In genomic region chr3:34178415-34178814, GRCh38 we compare ENCODE assay signal across 29 cellular contexts.
DNase-seq lines count a peak whose midpoint lies in the region; ATAC-seq and TF ChIP-seq lines count a peak whose summit lies in the region.
"Had no signal": no experiment of that assay in that cellular context is flagged by ENCODE, and none has a peak within 500 bp of the region (broad histone marks: within the 10 kb centered on the region; RNA-seq: fewer than 3 reads in every experiment).

No MANE protein-coding gene starts in this region.

- H3K27me3 Mint-ChIP-seq in osteocyte (ENCODE audit: unreplicated experiment) = no peaks in the 10 kb centered on the region
- peaks cover 4% of the 10 kb centered on the region for H3K27me3 Mint-ChIP-seq in CD4-positive, alpha-beta T cell
- H3K27me3 Mint-ChIP-seq: activated CD4-positive, alpha-beta memory T cell treated with anti-CD3 and anti-CD28 coated beads, Interleukin-2, amount 10 ng/mL, durations not matched to agents 7 days and 5 days; dendritic cell treated with granulocyte-macrophage colony-stimulating factor and Interleukin-4, amounts not matched to agents 40 ng/mL and 50 ng/mL, for 4 days had no signal

- CTCF ChIA-PET in CD4-positive, alpha-beta T cell (lab: Charles Lee) = no interaction called here

- peak overlapping the region; percentile 59 for H3K4me3 Mint-ChIP-seq in osteocyte (ENCODE audit: unreplicated experiment)
- no peak overlapping the region for H3K4me3 Mint-ChIP-seq in CD4-positive, alpha-beta T cell
- H3K4me3 Mint-ChIP-seq: activated CD4-positive, alpha-beta memory T cell treated with anti-CD3 and anti-CD28 coated beads, Interleukin-2, amount 10 ng/mL, durations not matched to agents 7 days and 5 days; activated naive CD8-positive, alpha-beta T cell treated with anti-CD3 and anti-CD28 coated beads for 36 hours; dendritic cell treated with granulocyte-macrophage colony-stimulating factor and Interleukin-4, amounts not matched to agents 40 ng/mL and 50 ng/mL, for 4 days; HFFc6; naive B cell; T-helper 2 cell treated with Interferon-gamma antibody and Interleukin-4, amounts not matched to agents 5 μg/mL and 100 μg/mL, for 36 hours; WTC11 had no signal

- TF ChIP-seq CTCF in osteocyte (IDR thresholded peaks at IDR 0.05) = no peak
- no peak for TF ChIP-seq CTCF in CD4-positive, alpha-beta T cell (IDR thresholded peaks at IDR 0.05)

- ATAC-seq in GM19023 (IDR thresholded peaks at IDR 0.05; ENCODE audit: unreplicated experiment) (peak; percentile 42), HG02610 (IDR thresholded peaks at IDR 0.05; ENCODE audit: unreplicated experiment) (peak; percentile 71)
- ATAC-seq in CD4-positive, alpha-beta T cell (ENCODE audit: poor library complexity) = no peak
- ATAC-seq: pancreas; sciatic nerve; stimulated activated naive CD8-positive, alpha-beta T cell treated with anti-CD3 and anti-CD28 coated beads, Interleukin-15, Interleukin-2, amounts not matched to agents 100 U/mL and 50 U/mL, for 24 hours; WTC11 had no signal

- no peaks in the 10 kb centered on the region for H3K27me3 ChIP-seq in CD4-positive, alpha-beta T cell (ENCODE audit: control insufficient read depth, insufficient read depth, low read length)
- H3K27me3 ChIP-seq: breast epithelium, pancreas had no signal

- POLR2A ChIA-PET in CD4-positive, alpha-beta T cell (lab: Charles Lee) = no interaction called here

- H3K9me3 ChIP-seq in CD4-positive, alpha-beta T cell (ENCODE audit: control insufficient read depth, low read length) = no peaks in the 10 kb centered on the region
- H3K9me3 ChIP-seq: pancreas, SK-N-SH had no signal

- peaks cover 16% of the 10 kb centered on the region for H3K9me3 Mint-ChIP-seq in osteocyte (ENCODE audit: unreplicated experiment)
- H3K9me3 Mint-ChIP-seq in CD4-positive, alpha-beta T cell = no peaks in the 10 kb centered on the region
- H3K9me3 Mint-ChIP-seq: activated CD4-positive, alpha-beta memory T cell treated with anti-CD3 and anti-CD28 coated beads, Interleukin-2, amount 10 ng/mL, durations not matched to agents 7 days and 5 days; dendritic cell treated with granulocyte-macrophage colony-stimulating factor and Interleukin-4, amounts not matched to agents 40 ng/mL and 50 ng/mL, for 4 days; T-helper 2 cell treated with Interferon-gamma antibody and Interleukin-4, amounts not matched to agents 5 μg/mL and 100 μg/mL, for 36 hours had no signal

- DNase-seq in astrocyte of the hippocampus (ENCODE audit: low read depth, low spot score) (peak; percentile 55), osteocyte (ENCODE audit: extremely low spot score, unreplicated experiment) (no peak), head of caudate nucleus (no peak), NCI-H1417 treated with DMSO at 0.1 percent for 48 hours (lab: John Stamatoyannopoulos, UW) (no peak)
- no peak for DNase-seq in central memory CD4-positive, alpha-beta T cell
- no peak for DNase-seq in CD4-positive, alpha-beta T cell
- DNase-seq: activated CD4-positive, alpha-beta memory T cell treated with anti-CD3 and anti-CD28 coated beads, Interleukin-2, amount 10 ng/mL, durations not matched to agents 7 days and 5 days; activated naive CD8-positive, alpha-beta T cell treated with anti-CD3 and anti-CD28 coated beads for 36 hours; Calu3; EL; foreskin fibroblast; HFFc6; hypothalamus; kidney; mammary epithelial cell; MM.1S; naive B cell; NCI-H226; NK-92 treated with Interleukin-12 subunit alpha and Interleukin-12 subunit beta, amount 100 ng/mL, for 24 hours; pancreas; SK-N-SH; stimulated activated naive CD8-positive, alpha-beta T cell treated with anti-CD3 and anti-CD28 coated beads, Interleukin-15, Interleukin-2, amounts not matched to agents 100 U/mL and 50 U/mL, for 24 hours had no signal

- no peak overlapping the region for H3K27ac ChIP-seq in CD4-positive, alpha-beta T cell (ENCODE audit: low read depth, low read length)
- H3K27ac ChIP-seq: breast epithelium, pancreas had no signal

- peaks cover 30% of the 10 kb centered on the region for H3K36me3 Mint-ChIP-seq in osteocyte (ENCODE audit: unreplicated experiment)
- H3K36me3 Mint-ChIP-seq in CD4-positive, alpha-beta T cell (ENCODE audit: low read depth) = no peaks in the 10 kb centered on the region
- H3K36me3 Mint-ChIP-seq: activated naive CD8-positive, alpha-beta T cell treated with anti-CD3 and anti-CD28 coated beads for 36 hours had no signal

- H3K27ac Mint-ChIP-seq in osteocyte (ENCODE audit: unreplicated experiment) = peak overlapping the region; percentile 83
- no peak overlapping the region for H3K27ac Mint-ChIP-seq in CD4-positive, alpha-beta T cell
- H3K27ac Mint-ChIP-seq: activated CD4-positive, alpha-beta memory T cell treated with anti-CD3 and anti-CD28 coated beads, Interleukin-2, amount 10 ng/mL, durations not matched to agents 7 days and 5 days; activated naive CD8-positive, alpha-beta T cell treated with anti-CD3 and anti-CD28 coated beads for 36 hours; dendritic cell treated with granulocyte-macrophage colony-stimulating factor and Interleukin-4, amounts not matched to agents 40 ng/mL and 50 ng/mL, for 4 days; HFFc6; T-helper 2 cell treated with Interferon-gamma antibody and Interleukin-4, amounts not matched to agents 5 μg/mL and 100 μg/mL, for 36 hours; WTC11 had no signal

- intact Hi-C loops in head of caudate nucleus (cut with DNase I) = no loop called here
- intact Hi-C loops in CD4-positive, alpha-beta T cell (cut with DNase I, micrococcal nuclease) = no loop called here

- H3K4me1 Mint-ChIP-seq in osteocyte (ENCODE audit: unreplicated experiment) = peaks cover 92% of the 10 kb centered on the region
- peaks cover under 1% of the 10 kb centered on the region for H3K4me1 Mint-ChIP-seq in CD4-positive, alpha-beta T cell (ENCODE audit: low read depth)
- H3K4me1 Mint-ChIP-seq: activated CD4-positive, alpha-beta memory T cell treated with anti-CD3 and anti-CD28 coated beads, Interleukin-2, amount 10 ng/mL, durations not matched to agents 7 days and 5 days; activated naive CD8-positive, alpha-beta T cell treated with anti-CD3 and anti-CD28 coated beads for 36 hours had no signal
